ENCODE assay signal across 8 cellular contexts in the genomic region with DNA sequence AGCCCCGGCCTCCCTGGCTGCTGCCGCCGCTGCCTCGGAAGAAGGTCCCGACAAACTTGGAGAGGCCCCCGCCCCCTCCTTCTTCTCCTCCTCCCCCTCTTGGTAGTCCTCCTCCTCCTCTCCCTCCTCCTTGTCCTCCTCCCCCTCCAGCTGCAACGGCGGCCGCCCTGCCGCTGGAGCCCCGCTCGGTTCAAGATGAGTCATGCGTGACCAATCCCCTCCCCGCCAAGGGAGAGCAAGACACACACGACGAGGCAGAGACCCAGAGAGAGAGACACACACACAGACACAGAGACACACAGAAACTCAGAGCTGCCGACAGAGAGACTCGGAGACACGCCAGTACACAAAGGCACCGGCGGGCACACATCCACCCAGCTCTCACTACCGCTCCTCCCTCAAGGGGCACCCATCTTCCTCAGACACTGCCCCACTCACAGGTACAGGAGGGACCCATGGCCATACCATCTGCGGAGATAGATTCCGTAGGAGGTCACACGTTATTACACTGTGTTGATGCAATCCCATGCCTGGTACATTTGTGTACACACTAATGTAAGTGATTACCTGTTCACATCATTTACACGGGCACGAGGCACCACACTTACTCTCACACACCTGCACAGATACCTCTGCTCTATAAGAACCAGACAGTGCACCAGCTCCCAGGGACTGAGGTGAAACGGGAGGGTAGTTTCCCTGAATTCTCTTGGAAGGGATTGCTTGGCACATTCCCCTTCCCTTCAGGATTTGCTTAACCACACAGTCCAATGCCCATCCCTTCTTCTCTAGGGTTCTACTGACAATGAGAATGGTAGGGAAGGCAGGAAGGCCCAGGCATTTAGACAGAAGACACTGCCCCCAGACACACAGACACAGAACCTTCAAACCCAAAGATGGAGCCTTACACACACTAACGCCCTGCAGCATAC. TPM values are rescaled to one million over a fixed set of nuclear protein-coding genes. Genes with fewer than 3 reads are reported as not detected.
DNase-seq lines count a peak whose midpoint lies in the region; ATAC-seq, FAIRE-seq and TF ChIP-seq lines count a peak whose summit lies in the region.

A gene (minus strand): TSS at position 52 of the 932 bp plus-strand sequence. CDS start 217 bp downstream, outside the sequence.

- H3K9me3 Mint-ChIP-seq in astrocyte (ENCODE audit: unreplicated experiment), result peaks cover 11% of the 10 kb centered on the region
- H3K9me3 Mint-ChIP-seq in Calu3 (ENCODE audit: low read depth, unreplicated experiment), result no peaks in the 10 kb centered on the region

- 31% methylated on average over 29 of the region's 29 CpGs for WGBS in thymus

- H3K4me2 ChIP-seq in astrocyte (ENCODE audit: low read length), result peak within 1 kb of the TSS; percentile 79

- H3K27me3 Mint-ChIP-seq in astrocyte (ENCODE audit: low read depth, unreplicated experiment) (peaks cover 38% of the 10 kb centered on the region), Calu3 (ENCODE audit: unreplicated experiment) (peaks cover 44% of the 10 kb centered on the region)

- peak within 1 kb of the TSS; percentile 50 for H3K4me3 Mint-ChIP-seq in astrocyte (ENCODE audit: unreplicated experiment)
- H3K4me3 Mint-ChIP-seq in Calu3 (ENCODE audit: low read depth, unreplicated experiment), result no peak within 1 kb of the TSS

- peak; percentile 51 for DNase-seq in NCI-H748 (lab: John Stamatoyannopoulos, UW; ENCODE audit: unreplicated experiment)
- no peak for DNase-seq in NCI-H748 treated with DMSO at 0.1 percent for 48 hours (lab: John Stamatoyannopoulos, UW)
- DNase-seq in astrocyte (ENCODE audit: low read depth), result peak; percentile 22
- DNase-seq in kidney, result peak; percentile 72
- DNase-seq in Calu3, result no peak
- no peak for DNase-seq in T-helper 1 cell

- peak within 1 kb of the TSS; percentile 56 for H2AFZ ChIP-seq in astrocyte (ENCODE audit: low read depth, low read length)

- TF ChIP-seq CTCF in astrocyte (IDR thresholded peaks at IDR 0.05; ENCODE audit: insufficient read depth, low read depth, low read length), result no peak
- TF ChIP-seq CTCF in kidney (IDR thresholded peaks at IDR 0.05; ENCODE audit: borderline replicate concordance, extremely low read depth, insufficient read depth), result no peak
- TF ChIP-seq CTCF in Calu3 (IDR thresholded peaks at IDR 0.05; ENCODE audit: unreplicated experiment), result no peak

- peaks cover 2% of the 10 kb centered on the region for H3K4me1 Mint-ChIP-seq in astrocyte (ENCODE audit: low read depth, unreplicated experiment)
- H3K4me1 Mint-ChIP-seq in Calu3 (ENCODE audit: low read depth, unreplicated experiment), result no peaks in the 10 kb centered on the region

- no peaks in the 10 kb centered on the region for H3K79me2 ChIP-seq in astrocyte (ENCODE audit: insufficient read depth, low read length)

- no peak within 1 kb of the TSS for H3K9ac ChIP-seq in astrocyte (ENCODE audit: low read length)
- no peak within 1 kb of the TSS for H3K9ac ChIP-seq in kidney (ENCODE audit: low read length in 2 of 2)

- peaks cover 3% of the 10 kb centered on the region for H3K9me3 ChIP-seq in astrocyte (ENCODE audit: insufficient read depth, low read depth, low read length)
- H3K9me3 ChIP-seq in kidney (ENCODE audit: control insufficient read depth in 1 of 2, low read length in 2 of 2), result no peaks in the 10 kb centered on the region
- peaks cover 2% of the 10 kb centered on the region for H3K9me3 ChIP-seq in thymus (ENCODE audit: control insufficient read depth)

- FAIRE-seq in astrocyte (lab: Jason Lieb, UNC) (no peak), kidney (lab: Jason Lieb, UNC) (no peak)

- H4K20me1 ChIP-seq in astrocyte (ENCODE audit: insufficient read depth, low read length), result no peaks in the 10 kb centered on the region

- BruUV-seq in Calu3 (replicated peaks; lab: Mats Ljungman, UMichigan), result no TSS peak

- no peak within 1 kb of the TSS for H3K27ac Mint-ChIP-seq in astrocyte (ENCODE audit: unreplicated experiment)
- H3K27ac Mint-ChIP-seq in Calu3 (ENCODE audit: unreplicated experiment), result no peak within 1 kb of the TSS

- H3K4me1 ChIP-seq in astrocyte (ENCODE audit: insufficient read depth, low read length) (peaks cover 8% of the 10 kb centered on the region), kidney (ENCODE audit: control insufficient read depth in 1 of 2, insufficient read depth in 1 of 2, low read depth in 1 of 2, low read length in 2 of 2) (peaks cover 0 to 5% of the 10 kb centered on the region in 2 donors), thymus (ENCODE audit: control insufficient read depth, insufficient read depth, low read length) (no peaks in the 10 kb centered on the region)

- H3K27me3 ChIP-seq in astrocyte (ENCODE audit: insufficient read depth, low read length) (peaks cover 72% of the 10 kb centered on the region), thymus (ENCODE audit: control insufficient read depth, insufficient read depth) (peaks cover 74% of the 10 kb centered on the region)

- H3K27ac ChIP-seq in astrocyte (ENCODE audit: low read depth, low read length) (no peak within 1 kb of the TSS), kidney (ENCODE audit: low read depth in 2 of 2, low read length in 2 of 2) (no peak within 1 kb of the TSS), thymus (ENCODE audit: low read depth) (no peak within 1 kb of the TSS)

- intact Hi-C loops in kidney (cut with DNase I) (no loop called here), Calu3 (cut with micrococcal nuclease; ENCODE audit: unreplicated experiment) (no loop called here)

- H3K4me3 ChIP-seq in astrocyte (ENCODE audit: insufficient read depth, low read depth, low read length), result peak within 1 kb of the TSS; percentile 33
- H3K4me3 ChIP-seq in kidney (ENCODE audit: low read length in 2 of 2), result peak within 1 kb of the TSS; percentile 7 to 37
- peak within 1 kb of the TSS; percentile 31 for H3K4me3 ChIP-seq in thymus (ENCODE audit: low read length)

- CTCF ChIA-PET in Calu3 (lab: Charles Lee), result interaction anchor here (0.6 kb wide), 1 partner anchor 27 kb away, joined by 3 read pairs; no protein-coding TSS in a partner anchor

- H3K36me3 Mint-ChIP-seq in astrocyte (ENCODE audit: low read depth, unreplicated experiment), result peaks cover 3% of the 10 kb centered on the region
- no peaks in the 10 kb centered on the region for H3K36me3 Mint-ChIP-seq in Calu3 (ENCODE audit: insufficient read depth, unreplicated experiment)

- ATAC-seq in GM21737 (IDR thresholded peaks at IDR 0.05; ENCODE audit: unreplicated experiment), result no peak

- no peaks in the 10 kb centered on the region for H3K36me3 ChIP-seq in astrocyte (ENCODE audit: insufficient read depth, low read length)
- H3K36me3 ChIP-seq in kidney (ENCODE audit: control insufficient read depth in 1 of 2, insufficient read depth in 2 of 2, low read length in 2 of 2), result no peaks in the 10 kb centered on the region
- no peaks in the 10 kb centered on the region for H3K36me3 ChIP-seq in thymus (ENCODE audit: control insufficient read depth, insufficient read depth)

RNA-seq across cellular contexts. Expression of the gene that starts here (rescaled TPM):
- total RNA-seq in astrocyte (0.34 and 0.53 TPM in 2 replicates), kidney (4.9 TPM), Calu3 (2022) (0.97 TPM in 1 of 2 replicates, not detected in the other)
- polyA plus RNA-seq in kidney (ENCODE audit: insufficient read depth, low read depth, low replicate concordance) (0.82 TPM), thymus (1.1 TPM)

Comparison
In these comparisons a context has a peak if more than half of its experiments do, and no peak if none do; other contexts are left out.
1. DNase-seq: peak in NCI-H748 (single experiment) and kidney (single experiment); none in NCI-H748 treated with DMSO at 0.1 percent for 48 hours (single experiment), Calu3 (single experiment) and T-helper 1 cell (0 of 5).
2. Peak in DNase-seq, H3K4me3 ChIP-seq and H3K4me2 ChIP-seq in astrocyte; RNA of the gene not detected or under 1 TPM.
3. Peak in every context shown above with its lines, with median percentiles within 50 percentile points of each other: H3K4me3 ChIP-seq.